Comparison of ENCODE assay signal across 13 cellular contexts in the genomic region with DNA sequence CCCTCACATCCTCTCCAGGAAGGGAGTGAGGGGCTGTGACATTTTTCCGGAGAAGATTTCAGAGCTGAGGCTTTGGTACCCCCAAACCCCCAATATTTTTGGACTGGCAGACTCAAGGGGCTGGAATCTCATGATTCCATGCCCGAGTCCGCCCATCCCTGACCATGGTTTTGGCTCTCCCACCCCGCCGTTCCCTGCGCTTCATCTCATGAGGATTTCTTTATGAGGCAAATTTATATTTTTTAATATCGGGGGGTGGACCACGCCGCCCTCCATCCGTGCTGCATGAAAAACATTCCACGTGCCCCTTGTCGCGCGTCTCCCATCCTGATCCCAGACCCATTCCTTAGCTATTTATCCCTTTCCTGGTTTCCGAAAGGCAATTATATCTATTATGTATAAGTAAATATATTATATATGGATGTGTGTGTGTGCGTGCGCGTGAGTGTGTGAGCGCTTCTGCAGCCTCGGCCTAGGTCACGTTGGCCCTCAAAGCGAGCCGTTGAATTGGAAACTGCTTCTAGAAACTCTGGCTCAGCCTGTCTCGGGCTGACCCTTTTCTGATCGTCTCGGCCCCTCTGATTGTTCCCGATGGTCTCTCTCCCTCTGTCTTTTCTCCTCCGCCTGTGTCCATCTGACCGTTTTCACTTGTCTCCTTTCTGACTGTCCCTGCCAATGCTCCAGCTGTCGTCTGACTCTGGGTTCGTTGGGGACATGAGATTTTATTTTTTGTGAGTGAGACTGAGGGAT. TPM values are rescaled to one million over a fixed set of nuclear protein-coding genes. Genes with fewer than 3 reads are reported as not detected.
DNase-seq lines count a peak whose midpoint lies in the region; ATAC-seq, FAIRE-seq and TF ChIP-seq lines count a peak whose summit lies in the region.
"Had no signal": no experiment of that assay in that cellular context is flagged by ENCODE, and none has a peak within 500 bp of the region (broad histone marks: within the 10 kb centered on the region; RNA-seq: fewer than 3 reads in every experiment).

No MANE protein-coding gene starts in this region.

- 67% methylated on average over 31 of the region's 31 CpGs for WGBS in HepG2 (ENCODE audit: low lambda C conversion rate)
- WGBS in right lobe of liver (ENCODE audit: insufficient coverage, low coverage, low lambda C conversion rate, missing lambda C conversion rate), result 68% methylated on average over 28 of the region's 31 CpGs
- 79% methylated on average over 31 of the region's 31 CpGs for WGBS in esophagus muscularis mucosa

- H3K36me3 ChIP-seq in HepG2 (replicated peaks in 1 of 2; ENCODE audit: control insufficient read depth in 1 of 2, insufficient read depth in 2 of 2, low read length in 2 of 2) (no peaks in the 10 kb centered on the region), right lobe of liver (no peaks in the 10 kb centered on the region), upper lobe of right lung (no peaks in the 10 kb centered on the region), esophagus muscularis mucosa (no peaks in the 10 kb centered on the region)
- H3K36me3 ChIP-seq: SJSA1 had no signal

- no peak overlapping the region for H3K4me3 ChIP-seq in HepG2 (replicated peaks in 1 of 3; ENCODE audit: insufficient read depth in 1 of 3, low read depth in 2 of 3, low read length in 3 of 3)
- H3K4me3 ChIP-seq in right lobe of liver, result no peak overlapping the region
- no peak overlapping the region for H3K4me3 ChIP-seq in upper lobe of right lung
- no peak overlapping the region for H3K4me3 ChIP-seq in esophagus muscularis mucosa
- H3K4me3 ChIP-seq: SJSA1 had no signal

- H3K9me3 Mint-ChIP-seq in memory B cell, result no peaks in the 10 kb centered on the region
- H3K9me3 Mint-ChIP-seq: WTC11 had no signal

- no peak for TF ChIP-seq RAD21 in HepG2 (CRISPR knock-in tag; IDR thresholded peaks at IDR 0.05)

- TF ChIP-seq POLR2A in HepG2 (IDR thresholded peaks at IDR 0.05; ENCODE audit: insufficient read depth in 1 of 2, low read depth in 2 of 2, low read length in 2 of 2) (no peak), right lobe of liver (IDR thresholded peaks at IDR 0.05) (no peak), esophagus muscularis mucosa (IDR thresholded peaks at IDR 0.05; ENCODE audit: low read depth) (no peak)

- H3K9me3 ChIP-seq in HepG2 (ENCODE audit: low read length), result no peaks in the 10 kb centered on the region
- no peaks in the 10 kb centered on the region for H3K9me3 ChIP-seq in right lobe of liver
- no peaks in the 10 kb centered on the region for H3K9me3 ChIP-seq in upper lobe of right lung
- no peaks in the 10 kb centered on the region for H3K9me3 ChIP-seq in esophagus muscularis mucosa
- H3K9me3 ChIP-seq: SJSA1 had no signal

- no peak overlapping the region for H3K27ac ChIP-seq in HepG2 (ENCODE audit: extremely low read length, insufficient read depth, low read length)
- H3K27ac ChIP-seq in right lobe of liver, result no peak overlapping the region
- no peak overlapping the region for H3K27ac ChIP-seq in upper lobe of right lung
- H3K27ac ChIP-seq in esophagus muscularis mucosa (replicated peaks in 1 of 4), result no peak overlapping the region
- H3K27ac ChIP-seq: foreskin keratinocyte, SJSA1 had no signal

- intact Hi-C loops in HepG2 (cut with micrococcal nuclease; ENCODE audit: unreplicated experiment), result no loop called here
- intact Hi-C loops in right lobe of liver (cut with DNase I), result loop anchor here in 1 of 2 donors (5.0 kb wide), 1 partner anchor 37 kb away; no protein-coding TSS in a partner anchor
- intact Hi-C loops in upper lobe of right lung (cut with DNase I), result no loop called here
- intact Hi-C loops in esophagus muscularis mucosa (cut with DNase I), result no loop called here

- H3K4me3 Mint-ChIP-seq in memory B cell, result peak overlapping the region; percentile 9

- DNase-seq in HepG2 (ENCODE audit: low spot score), result no peak
- no peak for DNase-seq in right lobe of liver
- DNase-seq in astrocyte of the hippocampus (ENCODE audit: low read depth, low spot score), result peak; percentile 26
- DNase-seq in memory B cell (ENCODE audit: low spot score in 2 of 2), result peak; percentile 43 to 65
- DNase-seq in upper lobe of right lung, result no peak
- DNase-seq in esophagus muscularis mucosa (ENCODE audit: extremely low spot score), result no peak
- DNase-seq: anterior cingulate cortex, foreskin keratinocyte, NCI-H2081 treated with DMSO at 0.1 percent for 48 hours had no signal

- H3K27ac Mint-ChIP-seq in memory B cell, result peak overlapping the region; percentile 96
- H3K27ac Mint-ChIP-seq: WTC11 had no signal

- H3K36me3 Mint-ChIP-seq in memory B cell, result peaks cover 7% of the 10 kb centered on the region
- H3K36me3 Mint-ChIP-seq: WTC11 had no signal

- TF ChIP-seq CTCF in HepG2 (CRISPR knock-in tag; IDR thresholded peaks at IDR 0.05), result no peak
- no peak for TF ChIP-seq CTCF in right lobe of liver (IDR thresholded peaks at IDR 0.05)
- no peak for TF ChIP-seq CTCF in upper lobe of right lung (IDR thresholded peaks at IDR 0.05)
- TF ChIP-seq CTCF in esophagus muscularis mucosa (IDR thresholded peaks at IDR 0.05), result no peak

- peaks cover 0 to 10% of the 10 kb centered on the region in 2 experiments; a peak in 1 of 5 replicates for H3K27me3 ChIP-seq in HepG2 (ENCODE audit: control insufficient read depth in 1 of 2, insufficient read depth in 2 of 2, low read length in 2 of 2)
- H3K27me3 ChIP-seq in right lobe of liver, result no peaks in the 10 kb centered on the region
- H3K27me3 ChIP-seq in upper lobe of right lung, result peaks cover 9% of the 10 kb centered on the region
- no peaks in the 10 kb centered on the region for H3K27me3 ChIP-seq in esophagus muscularis mucosa
- H3K27me3 ChIP-seq: foreskin keratinocyte, SJSA1 had no signal

- CTCF ChIA-PET in HepG2 (lab: Yijun Ruan, JAX; ENCODE audit: low intra/inter-chr PET ratio, low total read pairs), result no interaction called here

- BruUV-seq in HepG2 (replicated peaks; lab: Mats Ljungman, UMichigan), result no TSS peak

- H3K4me1 Mint-ChIP-seq in memory B cell, result peaks cover 37% of the 10 kb centered on the region

- H3K4me1 ChIP-seq in HepG2 (ENCODE audit: insufficient read depth, low read length) (peaks cover 39% of the 10 kb centered on the region), right lobe of liver (peaks cover 0 to 12% (median 0%) of the 10 kb centered on the region in 4 donors), upper lobe of right lung (peaks cover 18% of the 10 kb centered on the region), esophagus muscularis mucosa (peaks cover 27 to 30% (median 28%) of the 10 kb centered on the region in 4 donors)
- H3K4me1 ChIP-seq: foreskin keratinocyte had no signal

- H4K20me1 ChIP-seq in HepG2 (ENCODE audit: insufficient read depth, low read length), result no peaks in the 10 kb centered on the region

- TF ChIP-seq EP300 in HepG2 (IDR thresholded peaks at IDR 0.05; ENCODE audit: low read depth in 2 of 2, low read length in 2 of 2) (no peak), HepG2 (CRISPR knock-in tag; IDR thresholded peaks at IDR 0.05; ENCODE audit: borderline replicate concordance) (no peak), esophagus muscularis mucosa (IDR thresholded peaks at IDR 0.05) (no peak)

- H3K79me2 ChIP-seq in HepG2 (ENCODE audit: insufficient read depth, low read length), result no peaks in the 10 kb centered on the region

- in situ Hi-C loops in HepG2 (cut with HindIII; ENCODE audit: extremely low pct_ligation_motif_present, low pct_unique_long_range_greater_than_20kb), result loop anchor here (10.0 kb wide), 1 partner anchor 50 kb away; a partner anchor contains a TSS

- FAIRE-seq in HepG2 (lab: Jason Lieb, UNC), result no peak

- no peak overlapping the region for H3K9ac ChIP-seq in HepG2 (ENCODE audit: insufficient read depth, low read depth, low read length)

- POLR2A ChIA-PET in HepG2 (lab: Yijun Ruan, JAX), result no interaction called here

- H3K4me2 ChIP-seq in HepG2 (ENCODE audit: low read depth, low read length), result no peak overlapping the region

- no peak overlapping the region for H2AFZ ChIP-seq in HepG2 (ENCODE audit: low read length)

- peaks cover 3% of the 10 kb centered on the region for H3K27me3 Mint-ChIP-seq in memory B cell

- ATAC-seq in HepG2 (no peak), right lobe of liver (no peak), memory B cell (ENCODE audit: low read depth) (no peak), GM19023 (IDR thresholded peaks at IDR 0.05; ENCODE audit: unreplicated experiment) (no peak), GM18517 (IDR thresholded peaks at IDR 0.05; ENCODE audit: unreplicated experiment) (no peak), upper lobe of right lung (no peak)
- ATAC-seq: WTC11 had no signal

RNA-seq across cellular contexts. Expression of a gene that starts 6.6 kb away (rescaled TPM):
- total RNA-seq in HepG2 (2016; rRNA removed; fragmentation: Illumina TruSeq; extraction: Trizol) (0.21 and 6.0 TPM in 2 replicates), right lobe of liver (1 to 10 TPM in 1 of 6 experiments, under 1 TPM in 5; 0.19 to 1.2 (median 0.44) TPM), upper lobe of right lung (3.6 TPM), esophagus muscularis mucosa (10 to 100 TPM in 2 of 4 donors, 1 to 10 TPM in 2; 2.2 to 25.2 (median 6.9) TPM)
- total RNA-seq in HepG2 (2016; cell fraction: cytosol; rRNA removed; fragmentation: Illumina TruSeq; extraction: Trizol; ENCODE audit: low read depth), result 0.79 and 0.91 TPM in 2 replicates
- 0.37 and 5.7 TPM in 2 replicates for total RNA-seq in HepG2 (2016; cell fraction: insoluble cytoplasmic fraction; rRNA removed; fragmentation: Illumina TruSeq; extraction: Trizol)
- total RNA-seq in HepG2 (2016; cell fraction: membrane; rRNA removed; fragmentation: Illumina TruSeq; extraction: Trizol), result 0.93 and 1.2 TPM in 2 replicates
- total RNA-seq in HepG2 (2016; cell fraction: nucleus; rRNA removed; fragmentation: Illumina TruSeq; extraction: Trizol), result 17.8 and 18.2 TPM in 2 replicates
- polyA plus RNA-seq in HepG2 (2011; rRNA removed), result 2.8 TPM in 2 replicates
- polyA plus RNA-seq in HepG2 (2011; cell fraction: cytosol; rRNA removed), result 0.67 and 0.69 TPM in 2 replicates
- 23.1 and 35.9 TPM in 2 replicates for polyA plus RNA-seq in HepG2 (2011; cell fraction: nucleus; rRNA removed)
- polyA plus RNA-seq in HepG2 (2012), result 0.51 and 1.1 TPM in 2 replicates
- not detected in 2 replicates for polyA plus RNA-seq in HepG2 (2016; cell fraction: cytosol; fragmentation: Illumina TruSeq; extraction: Trizol; ENCODE audit: low read depth)
- 0.35 and 0.74 TPM in 2 replicates for polyA plus RNA-seq in HepG2 (2016; cell fraction: insoluble cytoplasmic fraction; fragmentation: Illumina TruSeq; extraction: Trizol; ENCODE audit: low read depth)
- 0.17 and 0.41 TPM in 2 replicates for polyA plus RNA-seq in HepG2 (2016; cell fraction: membrane; fragmentation: Illumina TruSeq; extraction: Trizol; ENCODE audit: low read depth)
- 17.9 and 36.0 TPM in 2 replicates for polyA plus RNA-seq in HepG2 (2016; cell fraction: nucleus; fragmentation: Illumina TruSeq; extraction: Trizol; ENCODE audit: insufficient read depth, low read depth)
- polyA minus RNA-seq in HepG2 (2011; rRNA and poly(A)+ RNA removed; ENCODE audit: low replicate concordance), result 16.2 and 24.3 TPM in 2 replicates
- polyA minus RNA-seq in HepG2 (2011; cell fraction: cytosol; rRNA and poly(A)+ RNA removed), result 1.5 and 2.2 TPM in 2 replicates
- polyA minus RNA-seq in HepG2 (2011; cell fraction: nucleus; rRNA and poly(A)+ RNA removed), result 32.3 and 48.2 TPM in 2 replicates

RNA-seq across cellular contexts. Expression of a gene that starts 22.5 kb away (rescaled TPM):
- 2.1 and 2.9 TPM in 2 replicates for total RNA-seq in HepG2 (2016; rRNA removed; fragmentation: Illumina TruSeq; extraction: Trizol)
- total RNA-seq in HepG2 (2016; cell fraction: cytosol; rRNA removed; fragmentation: Illumina TruSeq; extraction: Trizol; ENCODE audit: low read depth), result 5.1 and 6.2 TPM in 2 replicates
- 2.0 and 3.5 TPM in 2 replicates for total RNA-seq in HepG2 (2016; cell fraction: insoluble cytoplasmic fraction; rRNA removed; fragmentation: Illumina TruSeq; extraction: Trizol)
- total RNA-seq in HepG2 (2016; cell fraction: membrane; rRNA removed; fragmentation: Illumina TruSeq; extraction: Trizol), result 6.2 and 8.3 TPM in 2 replicates
- total RNA-seq in HepG2 (2016; cell fraction: nucleus; rRNA removed; fragmentation: Illumina TruSeq; extraction: Trizol), result 2.3 and 2.8 TPM in 2 replicates
- polyA plus RNA-seq in HepG2 (2011; rRNA removed), result 17.1 and 18.0 TPM in 2 replicates
- 13.2 and 17.0 TPM in 2 replicates for polyA plus RNA-seq in HepG2 (2011; cell fraction: cytosol; rRNA removed)
- 12.6 and 14.7 TPM in 2 replicates for polyA plus RNA-seq in HepG2 (2011; cell fraction: nucleus; rRNA removed)
- polyA plus RNA-seq in HepG2 (2012), result 11.2 and 15.2 TPM in 2 replicates
- polyA plus RNA-seq in HepG2 (2016; cell fraction: cytosol; fragmentation: Illumina TruSeq; extraction: Trizol; ENCODE audit: low read depth), result 8.6 and 9.5 TPM in 2 replicates
- polyA plus RNA-seq in HepG2 (2016; cell fraction: insoluble cytoplasmic fraction; fragmentation: Illumina TruSeq; extraction: Trizol; ENCODE audit: low read depth), result 3.9 and 4.7 TPM in 2 replicates
- polyA plus RNA-seq in HepG2 (2016; cell fraction: membrane; fragmentation: Illumina TruSeq; extraction: Trizol; ENCODE audit: low read depth), result 9.5 and 9.7 TPM in 2 replicates
- 11.0 and 11.5 TPM in 2 replicates for polyA plus RNA-seq in HepG2 (2016; cell fraction: nucleus; fragmentation: Illumina TruSeq; extraction: Trizol; ENCODE audit: insufficient read depth, low read depth)
- 6.0 and 30.0 TPM in 2 replicates for polyA minus RNA-seq in HepG2 (2011; rRNA and poly(A)+ RNA removed; ENCODE audit: low replicate concordance)
- polyA minus RNA-seq in HepG2 (2011; cell fraction: cytosol; rRNA and poly(A)+ RNA removed), result 7.6 and 8.3 TPM in 2 replicates
- 7.1 and 7.6 TPM in 2 replicates for polyA minus RNA-seq in HepG2 (2011; cell fraction: nucleus; rRNA and poly(A)+ RNA removed)
- 1 to 10 TPM; 1.5 to 7.2 (median 2.9) TPM for total RNA-seq in right lobe of liver
- total RNA-seq in upper lobe of right lung, result 13.3 TPM
- total RNA-seq in esophagus muscularis mucosa, result 10 to 100 TPM in 3 of 4 donors, 1 to 10 TPM in 1; 7.0 to 23.6 (median 17.2) TPM

RNA-seq across cellular contexts. Expression of a gene that starts 23.9 kb away (rescaled TPM):
- total RNA-seq in HepG2 (2016; rRNA removed; fragmentation: Illumina TruSeq; extraction: Trizol) (0.31 and 0.67 TPM in 2 replicates), right lobe of liver (1 to 10 TPM in 2 of 6 experiments, under 1 TPM in 3, not detected in 1; 0.32 to 2.0 (median 0.51) TPM), upper lobe of right lung (0.67 TPM), esophagus muscularis mucosa (1 to 10 TPM; 1.6 to 3.8 (median 3.0) TPM)
- total RNA-seq in HepG2 (2016; cell fraction: cytosol; rRNA removed; fragmentation: Illumina TruSeq; extraction: Trizol; ENCODE audit: low read depth), result 0.53 and 0.71 TPM in 2 replicates
- total RNA-seq in HepG2 (2016; cell fraction: insoluble cytoplasmic fraction; rRNA removed; fragmentation: Illumina TruSeq; extraction: Trizol), result 0.48 and 0.91 TPM in 2 replicates
- 0.72 and 1.2 TPM in 2 replicates for total RNA-seq in HepG2 (2016; cell fraction: membrane; rRNA removed; fragmentation: Illumina TruSeq; extraction: Trizol)
- not detected in 2 replicates for total RNA-seq in HepG2 (2016; cell fraction: nucleus; rRNA removed; fragmentation: Illumina TruSeq; extraction: Trizol)
- polyA plus RNA-seq in HepG2 (2011; rRNA removed), result 1.3 and 1.8 TPM in 2 replicates
- 2.6 TPM in 2 replicates for polyA plus RNA-seq in HepG2 (2011; cell fraction: cytosol; rRNA removed)
- 1.1 and 2.1 TPM in 2 replicates for polyA plus RNA-seq in HepG2 (2011; cell fraction: nucleus; rRNA removed)
- 1.4 and 1.9 TPM in 2 replicates for polyA plus RNA-seq in HepG2 (2012)
- 0.86 and 1.5 TPM in 2 replicates for polyA plus RNA-seq in HepG2 (2016; cell fraction: cytosol; fragmentation: Illumina TruSeq; extraction: Trizol; ENCODE audit: low read depth)
- polyA plus RNA-seq in HepG2 (2016; cell fraction: insoluble cytoplasmic fraction; fragmentation: Illumina TruSeq; extraction: Trizol; ENCODE audit: low read depth), result 0.76 TPM in 1 of 2 replicates, not detected in the other
- 0.77 and 1.1 TPM in 2 replicates for polyA plus RNA-seq in HepG2 (2016; cell fraction: membrane; fragmentation: Illumina TruSeq; extraction: Trizol; ENCODE audit: low read depth)
- 1.2 TPM in 1 of 2 replicates, not detected in the other for polyA plus RNA-seq in HepG2 (2016; cell fraction: nucleus; fragmentation: Illumina TruSeq; extraction: Trizol; ENCODE audit: insufficient read depth, low read depth)
- 0.23 TPM in 1 of 2 replicates, not detected in the other for polyA minus RNA-seq in HepG2 (2011; rRNA and poly(A)+ RNA removed; ENCODE audit: low replicate concordance)
- not detected in 2 replicates for polyA minus RNA-seq in HepG2 (2011; cell fraction: cytosol; rRNA and poly(A)+ RNA removed)
- 0.50 TPM in 1 of 2 replicates, not detected in the other for polyA minus RNA-seq in HepG2 (2011; cell fraction: nucleus; rRNA and poly(A)+ RNA removed)

RNA-seq across cellular contexts. Expression of a gene that starts 32.9 kb away (rescaled TPM):
- total RNA-seq in HepG2 (2016; rRNA removed; fragmentation: Illumina TruSeq; extraction: Trizol) (64.6 and 67.1 TPM in 2 replicates), right lobe of liver (10 to 100 TPM; 19.4 to 64.1 (median 30.6) TPM), upper lobe of right lung (155 TPM), esophagus muscularis mucosa (100 to 1,000 TPM; 172 to 321 (median 210) TPM)
- 22.8 and 24.0 TPM in 2 replicates for total RNA-seq in HepG2 (2016; cell fraction: cytosol; rRNA removed; fragmentation: Illumina TruSeq; extraction: Trizol; ENCODE audit: low read depth)
- total RNA-seq in HepG2 (2016; cell fraction: insoluble cytoplasmic fraction; rRNA removed; fragmentation: Illumina TruSeq; extraction: Trizol), result 60.7 and 68.5 TPM in 2 replicates
- 55.3 and 59.3 TPM in 2 replicates for total RNA-seq in HepG2 (2016; cell fraction: membrane; rRNA removed; fragmentation: Illumina TruSeq; extraction: Trizol)
- 38.8 and 40.6 TPM in 2 replicates for total RNA-seq in HepG2 (2016; cell fraction: nucleus; rRNA removed; fragmentation: Illumina TruSeq; extraction: Trizol)
- polyA plus RNA-seq in HepG2 (2011; rRNA removed), result 41.8 and 49.1 TPM in 2 replicates
- 29.9 and 46.4 TPM in 2 replicates for polyA plus RNA-seq in HepG2 (2011; cell fraction: cytosol; rRNA removed)
- polyA plus RNA-seq in HepG2 (2011; cell fraction: nucleus; rRNA removed), result 78.2 and 83.1 TPM in 2 replicates
- 30.9 and 35.9 TPM in 2 replicates for polyA plus RNA-seq in HepG2 (2012)
- 20.6 and 22.3 TPM in 2 replicates for polyA plus RNA-seq in HepG2 (2016; cell fraction: cytosol; fragmentation: Illumina TruSeq; extraction: Trizol; ENCODE audit: low read depth)
- 75.4 and 76.4 TPM in 2 replicates for polyA plus RNA-seq in HepG2 (2016; cell fraction: insoluble cytoplasmic fraction; fragmentation: Illumina TruSeq; extraction: Trizol; ENCODE audit: low read depth)
- 40.8 and 44.1 TPM in 2 replicates for polyA plus RNA-seq in HepG2 (2016; cell fraction: membrane; fragmentation: Illumina TruSeq; extraction: Trizol; ENCODE audit: low read depth)
- 70.9 and 74.4 TPM in 2 replicates for polyA plus RNA-seq in HepG2 (2016; cell fraction: nucleus; fragmentation: Illumina TruSeq; extraction: Trizol; ENCODE audit: insufficient read depth, low read depth)
- polyA minus RNA-seq in HepG2 (2011; rRNA and poly(A)+ RNA removed; ENCODE audit: low replicate concordance), result 38.0 and 110 TPM in 2 replicates
- 36.7 and 47.2 TPM in 2 replicates for polyA minus RNA-seq in HepG2 (2011; cell fraction: cytosol; rRNA and poly(A)+ RNA removed)
- polyA minus RNA-seq in HepG2 (2011; cell fraction: nucleus; rRNA and poly(A)+ RNA removed), result 31.7 and 50.2 TPM in 2 replicates

RNA-seq across cellular contexts. Expression of a gene that starts 50.6 kb away (rescaled TPM):
- total RNA-seq in HepG2 (2016; rRNA removed; fragmentation: Illumina TruSeq; extraction: Trizol), result 39.3 and 40.0 TPM in 2 replicates
- total RNA-seq in HepG2 (2016; cell fraction: cytosol; rRNA removed; fragmentation: Illumina TruSeq; extraction: Trizol; ENCODE audit: low read depth), result 45.6 and 63.1 TPM in 2 replicates
- total RNA-seq in HepG2 (2016; cell fraction: insoluble cytoplasmic fraction; rRNA removed; fragmentation: Illumina TruSeq; extraction: Trizol), result 33.8 and 46.8 TPM in 2 replicates
- 47.2 and 50.6 TPM in 2 replicates for total RNA-seq in HepG2 (2016; cell fraction: membrane; rRNA removed; fragmentation: Illumina TruSeq; extraction: Trizol)
- total RNA-seq in HepG2 (2016; cell fraction: nucleus; rRNA removed; fragmentation: Illumina TruSeq; extraction: Trizol), result 15.5 and 16.4 TPM in 2 replicates
- polyA plus RNA-seq in HepG2 (2011; rRNA removed), result 66.4 and 76.6 TPM in 2 replicates
- 48.2 and 78.5 TPM in 2 replicates for polyA plus RNA-seq in HepG2 (2011; cell fraction: cytosol; rRNA removed)
- polyA plus RNA-seq in HepG2 (2011; cell fraction: nucleus; rRNA removed), result 84.4 and 86.6 TPM in 2 replicates
- polyA plus RNA-seq in HepG2 (2012), result 38.8 and 40.5 TPM in 2 replicates
- polyA plus RNA-seq in HepG2 (2016; cell fraction: cytosol; fragmentation: Illumina TruSeq; extraction: Trizol; ENCODE audit: low read depth), result 57.8 and 73.2 TPM in 2 replicates
- 53.9 and 54.0 TPM in 2 replicates for polyA plus RNA-seq in HepG2 (2016; cell fraction: insoluble cytoplasmic fraction; fragmentation: Illumina TruSeq; extraction: Trizol; ENCODE audit: low read depth)
- 53.9 and 61.0 TPM in 2 replicates for polyA plus RNA-seq in HepG2 (2016; cell fraction: membrane; fragmentation: Illumina TruSeq; extraction: Trizol; ENCODE audit: low read depth)
- polyA plus RNA-seq in HepG2 (2016; cell fraction: nucleus; fragmentation: Illumina TruSeq; extraction: Trizol; ENCODE audit: insufficient read depth, low read depth), result 40.4 and 44.1 TPM in 2 replicates
- 68.2 and 77.1 TPM in 2 replicates for polyA minus RNA-seq in HepG2 (2011; rRNA and poly(A)+ RNA removed; ENCODE audit: low replicate concordance)
- 28.0 and 42.8 TPM in 2 replicates for polyA minus RNA-seq in HepG2 (2011; cell fraction: cytosol; rRNA and poly(A)+ RNA removed)
- 23.7 and 24.2 TPM in 2 replicates for polyA minus RNA-seq in HepG2 (2011; cell fraction: nucleus; rRNA and poly(A)+ RNA removed)
- 10 to 100 TPM; 19.2 to 29.4 (median 22.6) TPM for total RNA-seq in right lobe of liver
- total RNA-seq in upper lobe of right lung, result 48.8 TPM
- total RNA-seq in esophagus muscularis mucosa, result 100 to 1,000 TPM in 1 of 4 donors, 10 to 100 TPM in 3; 62.8 to 102 (median 69.3) TPM

Comparison
In these comparisons a context has a peak if more than half of its experiments do, and no peak if none do; other contexts are left out.
1. DNase-seq: peak in astrocyte of the hippocampus (single experiment) and memory B cell (2 of 2); none in HepG2 (single experiment), right lobe of liver (0 of 3), upper lobe of right lung (single experiment) and esophagus muscularis mucosa (single experiment).